Comparison of ENCODE assay signal across 25 cellular contexts in genomic region chr17:18177137-18177536, GRCh38. TPM values are rescaled to one million over a fixed set of nuclear protein-coding genes. Genes with fewer than 3 reads are reported as not detected.
DNase-seq lines count a peak whose midpoint lies in the region; ATAC-seq, FAIRE-seq and TF ChIP-seq lines count a peak whose summit lies in the region.
"Had no signal": no experiment of that assay in that cellular context is flagged by ENCODE, and none has a peak within 500 bp of the region (broad histone marks: within the 10 kb centered on the region; RNA-seq: fewer than 3 reads in every experiment).

No MANE protein-coding gene starts in this region.

- H2BK5ac ChIP-seq in H1 (ENCODE audit: low read depth, low read length): no peak overlapping the region

- no peak overlapping the region for H4K91ac ChIP-seq in H1 (replicated peaks; ENCODE audit: insufficient read length, low read length)

- TF ChIP-seq EP300 in A549 (IDR thresholded peaks at IDR 0.05): no peak
- no peak for TF ChIP-seq EP300 in H1 (IDR thresholded peaks at IDR 0.05; ENCODE audit: borderline replicate concordance in 1 of 2, low read depth in 2 of 2, low read length in 2 of 2)

- H3K4me2 ChIP-seq in A549 (no peak overlapping the region), H1 (ENCODE audit: insufficient read depth in 1 of 2, low read depth in 2 of 2, low read length in 2 of 2) (no peak overlapping the region), neural progenitor cell (no peak overlapping the region)

- H3K27ac Mint-ChIP-seq in neural progenitor cell: peak overlapping the region; percentile 87
- no peak overlapping the region for H3K27ac Mint-ChIP-seq in activated T-cell treated with anti-CD3 and anti-CD28 coated beads, Interleukin-2, amount 50 U/mL, for 72 hours
- H3K27ac Mint-ChIP-seq: CD4-positive, alpha-beta T cell; CD8-positive, alpha-beta memory T cell; H9 had no signal

- no peak overlapping the region for H3K4ac ChIP-seq in H1 (replicated peaks; ENCODE audit: insufficient read length, low read depth, low read length)

- FAIRE-seq in A549 (lab: Jason Lieb, UNC): no peak
- FAIRE-seq in HTR-8/SVneo (lab: Jason Lieb, UNC): peak; percentile 40
- no peak for FAIRE-seq in H1 (lab: Jason Lieb, UNC)
- FAIRE-seq: A204.1, D721Med, GM12878, GM19239 had no signal

- H4K5ac ChIP-seq in H1 (ENCODE audit: insufficient read length, low read depth, low read length): no peak overlapping the region

- H2BK20ac ChIP-seq in H1 (ENCODE audit: low read length): no peak overlapping the region

- H3K23me2 ChIP-seq in H1 (ENCODE audit: low read depth, low read length): peaks cover under 1% of the 10 kb centered on the region

- no peaks in the 10 kb centered on the region for H3K79me2 ChIP-seq in H1 (ENCODE audit: control insufficient read depth in 1 of 2, insufficient read depth in 2 of 2, low read length in 2 of 2)
- H3K79me2 ChIP-seq in neural progenitor cell (ENCODE audit: low read depth): no peaks in the 10 kb centered on the region

- H3K27me3 Mint-ChIP-seq in neural progenitor cell (ENCODE audit: insufficient read depth, low read depth): no peaks in the 10 kb centered on the region
- H3K27me3 Mint-ChIP-seq in activated T-cell treated with anti-CD3 and anti-CD28 coated beads, Interleukin-2, amount 50 U/mL, for 72 hours (ENCODE audit: low read depth): no peaks in the 10 kb centered on the region
- H3K27me3 Mint-ChIP-seq: CD4-positive, alpha-beta T cell; CD8-positive, alpha-beta memory T cell had no signal

- no peak overlapping the region for H3K9ac ChIP-seq in H1 (replicated peaks in 1 of 4; ENCODE audit: extremely low read depth in 1 of 4, low read depth in 3 of 4, low read length in 3 of 4)
- no peak overlapping the region for H3K9ac ChIP-seq in neural progenitor cell
- H3K9ac ChIP-seq: BLaER1 treated with 17β-estradiol and CSF1 and Interleukin-3, amounts not matched to agents 10 nM and 100 nM; GM23248 had no signal

- POLR2A ChIA-PET in A549 (lab: Yijun Ruan, JAX): no interaction called here
- POLR2A ChIA-PET in H1 (lab: Charles Lee; ENCODE audit: partially characterized antibody): interaction anchor here (1.1 kb wide), 1 partner anchor 90 kb away, joined by 3 read pairs; no protein-coding TSS in a partner anchor

- ATAC-seq in A549 (no peak), foreskin keratinocyte (no peak)
- ATAC-seq in activated T-cell treated with anti-CD3 and anti-CD28 coated beads, Interleukin-2, amount 50 U/mL, for 72 hours (replicated peaks in 1 of 2): no peak
- ATAC-seq: GM12878, HCT116 had no signal

- H3K27ac ChIP-seq in A549 (no peak overlapping the region), H1 (ENCODE audit: low read depth, low read length) (no peak overlapping the region), neural progenitor cell (no peak overlapping the region), foreskin keratinocyte (no peak overlapping the region)
- H3K27ac ChIP-seq: GM23248 had no signal

- H2BK120ac ChIP-seq in H1 (replicated peaks; ENCODE audit: low read depth, low read length): no peak overlapping the region

- H3K4me1 Mint-ChIP-seq in neural progenitor cell: peaks cover 59% of the 10 kb centered on the region
- H3K4me1 Mint-ChIP-seq in activated T-cell treated with anti-CD3 and anti-CD28 coated beads, Interleukin-2, amount 50 U/mL, for 72 hours (ENCODE audit: low read depth): peaks cover 26% of the 10 kb centered on the region

- no peak overlapping the region for H2AFZ ChIP-seq in H1 (ENCODE audit: low read length)
- no peak overlapping the region for H2AFZ ChIP-seq in neural progenitor cell (replicated peaks)
- H2AFZ ChIP-seq: GM23248 had no signal

- H2BK12ac ChIP-seq in H1 (ENCODE audit: low read depth, low read length): peak overlapping the region; percentile 50; the same call in 1 of the 2 replicates

- H3K27me3 ChIP-seq in H1 (replicated peaks in 1 of 4; ENCODE audit: control insufficient read depth in 3 of 4, extremely low read depth in 1 of 4, insufficient read depth in 3 of 4, low read length in 3 of 4) (no peaks in the 10 kb centered on the region; a peak in 1 of 7 replicates), neural progenitor cell (no peaks in the 10 kb centered on the region), foreskin keratinocyte (peaks cover 6% of the 10 kb centered on the region)
- H3K27me3 ChIP-seq: BE2C; BLaER1 treated with 17β-estradiol and CSF1 and Interleukin-3, amounts not matched to agents 10 nM and 100 nM had no signal

- no peaks in the 10 kb centered on the region for H3K36me3 Mint-ChIP-seq in neural progenitor cell
- H3K36me3 Mint-ChIP-seq in activated T-cell treated with anti-CD3 and anti-CD28 coated beads, Interleukin-2, amount 50 U/mL, for 72 hours (ENCODE audit: insufficient read depth in 2 of 2): no peaks in the 10 kb centered on the region
- H3K36me3 Mint-ChIP-seq: CD8-positive, alpha-beta memory T cell had no signal

- no peaks in the 10 kb centered on the region for H3K9me3 ChIP-seq in A549
- H3K9me3 ChIP-seq in H1 (ENCODE audit: insufficient read depth in 2 of 2, low read depth in 1 of 2, low read length in 1 of 2): no peaks in the 10 kb centered on the region
- no peaks in the 10 kb centered on the region for H3K9me3 ChIP-seq in neural progenitor cell (ENCODE audit: low read depth)
- H3K9me3 ChIP-seq: BE2C; BLaER1 treated with 17β-estradiol and CSF1 and Interleukin-3, amounts not matched to agents 10 nM and 100 nM had no signal

- peaks cover 8% of the 10 kb centered on the region for H3K4me1 ChIP-seq in A549
- H3K4me1 ChIP-seq in H1 (replicated peaks in 1 of 4; ENCODE audit: control insufficient read depth in 3 of 4, insufficient read depth in 4 of 4, low read length in 3 of 4): peaks cover 0 to 3% (median 2%) of the 10 kb centered on the region in 4 experiments; a peak in 3 of 7 replicates
- H3K4me1 ChIP-seq in neural progenitor cell: peaks cover 27% of the 10 kb centered on the region
- peaks cover 4% of the 10 kb centered on the region for H3K4me1 ChIP-seq in foreskin keratinocyte
- H3K4me1 ChIP-seq: BE2C had no signal

- H3F3A ChIP-seq in neural progenitor cell (ENCODE audit: low read depth): peaks cover 18% of the 10 kb centered on the region

- no peak overlapping the region for H3K18ac ChIP-seq in H1 (ENCODE audit: extremely low read depth, low read length)

- no peak for TF ChIP-seq POLR2A in A549 (IDR thresholded peaks at IDR 0.05; ENCODE audit: low read length)
- TF ChIP-seq POLR2A in H1 (IDR thresholded peaks at IDR 0.05; ENCODE audit: control extremely low read depth in 1 of 2, low read depth in 2 of 2, low read length in 2 of 2): no peak

- no peak overlapping the region for H3K4me3 ChIP-seq in A549
- no peak overlapping the region for H3K4me3 ChIP-seq in H1 (ENCODE audit: extremely low read depth in 1 of 4, insufficient read depth in 2 of 4, low read depth in 3 of 4, low read length in 4 of 4)
- no peak overlapping the region for H3K4me3 ChIP-seq in neural progenitor cell
- H3K4me3 ChIP-seq: BLaER1 treated with 17β-estradiol and CSF1 and Interleukin-3, amounts not matched to agents 10 nM and 100 nM; GM12878; GM23248 had no signal

- no peak for TF ChIP-seq CTCF in A549 (IDR thresholded peaks at IDR 0.05)
- no peak for TF ChIP-seq CTCF in H1 (IDR thresholded peaks at IDR 0.05; ENCODE audit: control extremely low read depth in 1 of 3, insufficient read depth in 1 of 3, low read depth in 1 of 3, low read length in 3 of 3)
- no peak for TF ChIP-seq CTCF in neural progenitor cell (IDR thresholded peaks at IDR 0.05)
- TF ChIP-seq CTCF in foreskin keratinocyte (conservative IDR thresholded peaks at IDR 0.05): no peak

- H4K20me1 ChIP-seq in H1 (replicated peaks in 1 of 2; ENCODE audit: control insufficient read depth in 1 of 2, insufficient read depth in 2 of 2, low read length in 2 of 2) (no peaks in the 10 kb centered on the region), neural progenitor cell (ENCODE audit: low read depth) (no peaks in the 10 kb centered on the region)
- H4K20me1 ChIP-seq: BLaER1 treated with 17β-estradiol and CSF1 and Interleukin-3, amounts not matched to agents 10 nM and 100 nM had no signal

- no peak overlapping the region for H3K23ac ChIP-seq in H1 (ENCODE audit: insufficient read length)

- peak overlapping the region; percentile 62 for H3K4me3 Mint-ChIP-seq in neural progenitor cell
- H3K4me3 Mint-ChIP-seq in activated T-cell treated with anti-CD3 and anti-CD28 coated beads, Interleukin-2, amount 50 U/mL, for 72 hours: no peak overlapping the region
- H3K4me3 Mint-ChIP-seq: CD14-positive monocyte; CD4-positive, alpha-beta T cell; CD8-positive, alpha-beta memory T cell; H9 had no signal

- CTCF ChIA-PET in A549 (lab: Yijun Ruan, JAX): interaction anchor here (0.6 to 1.3 kb wide), 4 partner anchors 16 to 40 kb away, joined by 3 to 4 read pairs (median 4); no protein-coding TSS in a partner anchor
- CTCF ChIA-PET in H1 (lab: Charles Lee; ENCODE audit: partially characterized antibody): interaction anchor here (1.0 to 4.4 kb wide), 5 partner anchors 9 to 37 kb away, joined by 3 to 17 read pairs (median 4); no protein-coding TSS in a partner anchor

- no peaks in the 10 kb centered on the region for H3K36me3 ChIP-seq in H1 (ENCODE audit: control insufficient read depth in 2 of 4, insufficient read depth in 4 of 4, low read length in 3 of 4)
- no peaks in the 10 kb centered on the region for H3K36me3 ChIP-seq in neural progenitor cell
- H3K36me3 ChIP-seq: BE2C; BLaER1 treated with 17β-estradiol and CSF1 and Interleukin-3, amounts not matched to agents 10 nM and 100 nM had no signal

- no peak overlapping the region for H2AK5ac ChIP-seq in H1 (ENCODE audit: low read depth, low read length)

- DNase-seq in A549 (ENCODE audit: low read depth in 1 of 2, low spot score in 1 of 2) (no peak), HTR-8/SVneo (ENCODE audit: insufficient read length, low spot score) (no peak), H1 (ENCODE audit: low read depth in 1 of 2, low spot score in 2 of 2) (no peak), neural progenitor cell (ENCODE audit: low spot score) (no peak), foreskin keratinocyte (no peak), inferior parietal cortex (ENCODE audit: extremely low spot score) (no peak)
- no peak for DNase-seq in activated T-cell treated with anti-CD3 and anti-CD28 coated beads, Interleukin-2, amount 50 U/mL, for 72 hours
- DNase-seq: ACHN; AML-193; BE2C; CD4-positive, alpha-beta T cell; CD8-positive, alpha-beta memory T cell; DMS 273 treated with DMSO at 0.1 percent for 48 hours; DMS79; EL; GDM1; GM23248; H9 had no signal

- H3K14ac ChIP-seq in H1 (ENCODE audit: insufficient read length): no peak overlapping the region

- no peak overlapping the region for H4K8ac ChIP-seq in H1 (ENCODE audit: extremely low read depth, insufficient read depth, low read length)

- no peak overlapping the region for H3K56ac ChIP-seq in H1 (replicated peaks; ENCODE audit: insufficient read length, low read depth, low read length)

- no peaks in the 10 kb centered on the region for H3K9me3 Mint-ChIP-seq in neural progenitor cell
- H3K9me3 Mint-ChIP-seq in activated T-cell treated with anti-CD3 and anti-CD28 coated beads, Interleukin-2, amount 50 U/mL, for 72 hours: no peaks in the 10 kb centered on the region
- H3K9me3 Mint-ChIP-seq: CD14-positive monocyte; CD4-positive, alpha-beta T cell; CD8-positive, alpha-beta memory T cell; H9 had no signal

- no peak for TF ChIP-seq RAD21 in A549 (conservative IDR thresholded peaks at IDR 0.05 in 1 of 2, IDR thresholded peaks at IDR 0.05 in 1 of 2)
- no peak for TF ChIP-seq RAD21 in H1 (IDR thresholded peaks at IDR 0.05 in 1 of 2, conservative IDR thresholded peaks at IDR 0.05 in 1 of 2; ENCODE audit: low read depth in 2 of 2, low read length in 2 of 2)

- H2BK15ac ChIP-seq in H1 (ENCODE audit: low read length): no peak overlapping the region

- no peaks in the 10 kb centered on the region for H3K79me1 ChIP-seq in H1 (ENCODE audit: low read depth, low read length)

RNA-seq across cellular contexts. Expression of gene ALKBH5, which starts 6.5 kb away (rescaled TPM):
- polyA plus RNA-seq in A549 (2011; rRNA removed) (99.2 and 105 TPM in 2 replicates), A549 (2017; fragmentation: RNase III; extraction: RNeasy Plus Mini Kit Qiagen cat#74134 plus additional on column Dnase treatment) (52.5 to 57.9 TPM (median 54.2 TPM) in 3 replicates), H1 (2011; rRNA removed) (63.7 and 66.5 TPM in 2 replicates), foreskin keratinocyte (54.0 and 59.2 TPM in 2 replicates)
- 69.5 and 90.7 TPM in 2 replicates for polyA plus RNA-seq in A549 (2012; cell fraction: cytosol; rRNA removed)
- 47.9 and 50.7 TPM in 2 replicates for polyA plus RNA-seq in A549 (2012; cell fraction: nucleus; rRNA removed)
- 158 and 192 TPM in 2 replicates for polyA minus RNA-seq in A549 (2011; rRNA and poly(A)+ RNA removed)
- 86.4 and 86.6 TPM in 2 replicates for total RNA-seq in H1 (2021; fragmentation: NEBNext Ultra II Directional; extraction: Animal tissue kit (Norgen Biotek cat#: 25700))
- 58.7 TPM for polyA plus RNA-seq in H1 (2011; cell fraction: cytosol; rRNA removed)
- 46.3 TPM for polyA plus RNA-seq in H1 (2011; cell fraction: nucleus; rRNA removed)
- polyA plus RNA-seq in H1 (2012, experiment 1 of 2): 39.8 to 45.6 TPM (median 42.8 TPM) in 4 replicates
- 74.9 TPM for polyA plus RNA-seq in H1 (2012, experiment 2 of 2)
- polyA plus RNA-seq in H1 (2013, experiment 1 of 2): 45.3 TPM
- 45.3 TPM for polyA plus RNA-seq in H1 (2013, experiment 2 of 2)
- polyA minus RNA-seq in H1 (2011; rRNA and poly(A)+ RNA removed): 74.1 and 101 TPM in 2 replicates
- 76.5 TPM for polyA minus RNA-seq in H1 (2011; cell fraction: cytosol; rRNA and poly(A)+ RNA removed)
- 35.4 TPM for polyA minus RNA-seq in H1 (2011; cell fraction: nucleus; rRNA and poly(A)+ RNA removed)
- total RNA-seq in neural progenitor cell (ENCODE audit: low replicate concordance) (78.8 and 98.2 TPM in 2 replicates), foreskin keratinocyte (79.7 and 87.7 TPM in 2 replicates)
- total RNA-seq in activated T-cell treated with anti-CD3 and anti-CD28 coated beads, Interleukin-2, amount 50 U/mL, for 72 hours: 100 to 1,000 TPM; 125 to 133 TPM

RNA-seq across cellular contexts. Expression of gene LLGL1, which starts 48.3 kb away (rescaled TPM):
- polyA plus RNA-seq in A549 (2011; rRNA removed): 11.2 and 13.1 TPM in 2 replicates
- polyA plus RNA-seq in A549 (2012; cell fraction: cytosol; rRNA removed): 26.7 and 42.5 TPM in 2 replicates
- 42.1 and 57.8 TPM in 2 replicates for polyA plus RNA-seq in A549 (2012; cell fraction: nucleus; rRNA removed)
- 15.5 to 19.3 TPM (median 18.9 TPM) in 3 replicates for polyA plus RNA-seq in A549 (2017; fragmentation: RNase III; extraction: RNeasy Plus Mini Kit Qiagen cat#74134 plus additional on column Dnase treatment)
- 13.9 and 20.5 TPM in 2 replicates for polyA minus RNA-seq in A549 (2011; rRNA and poly(A)+ RNA removed)
- total RNA-seq in H1 (2021; fragmentation: NEBNext Ultra II Directional; extraction: Animal tissue kit (Norgen Biotek cat#: 25700)): 71.3 and 72.8 TPM in 2 replicates
- 107 and 137 TPM in 2 replicates for polyA plus RNA-seq in H1 (2011; rRNA removed)
- polyA plus RNA-seq in H1 (2011; cell fraction: cytosol; rRNA removed): 95.0 TPM
- polyA plus RNA-seq in H1 (2011; cell fraction: nucleus; rRNA removed): 119 TPM
- 45.9 to 70.7 TPM (median 65.3 TPM) in 4 replicates for polyA plus RNA-seq in H1 (2012, experiment 1 of 2)
- 66.3 TPM for polyA plus RNA-seq in H1 (2012, experiment 2 of 2)
- polyA plus RNA-seq in H1 (2013, experiment 1 of 2): 30.5 TPM
- 29.6 TPM for polyA plus RNA-seq in H1 (2013, experiment 2 of 2)
- 61.7 and 89.9 TPM in 2 replicates for polyA minus RNA-seq in H1 (2011; rRNA and poly(A)+ RNA removed)
- 61.0 TPM for polyA minus RNA-seq in H1 (2011; cell fraction: cytosol; rRNA and poly(A)+ RNA removed)
- 46.1 TPM for polyA minus RNA-seq in H1 (2011; cell fraction: nucleus; rRNA and poly(A)+ RNA removed)
- 70.5 and 190 TPM in 2 replicates for total RNA-seq in neural progenitor cell (ENCODE audit: low replicate concordance)
- 32.8 and 33.6 TPM in 2 replicates for total RNA-seq in foreskin keratinocyte
- 16.7 and 17.8 TPM in 2 replicates for polyA plus RNA-seq in foreskin keratinocyte
- 10 to 100 TPM; 18.5 to 18.6 TPM for total RNA-seq in activated T-cell treated with anti-CD3 and anti-CD28 coated beads, Interleukin-2, amount 50 U/mL, for 72 hours
